ENCODE assay signal across 8 cellular contexts in genomic region chr4:87011340-87012034, GRCh38.
A peak's percentile ranks its signal among the peaks of the same experiment; 100 is the strongest.
DNase-seq lines count a peak whose midpoint lies in the region; ATAC-seq, FAIRE-seq and TF ChIP-seq lines count a peak whose summit lies in the region.

No MANE protein-coding gene starts in this region.

- H3K4me1 ChIP-seq in Panc1 (ENCODE audit: control insufficient read depth, insufficient read depth, low read length) (peaks cover 51% of the 10 kb centered on the region), esophagus squamous epithelium (peaks cover 19 to 88% (median 55%) of the 10 kb centered on the region in 3 donors)
- H3K4me1 ChIP-seq in effector memory CD4-positive, alpha-beta T cell (ENCODE audit: control insufficient read depth, insufficient read depth, low read length, poor library complexity, severe bottlenecking) = peaks cover 9% of the 10 kb centered on the region

- no TSS peak for BruUV-seq in Panc1 (replicated peaks; lab: Mats Ljungman, UMichigan)

- H3K27ac ChIP-seq in Panc1 (ENCODE audit: low read length) (no peak overlapping the region), esophagus squamous epithelium (peak overlapping the region; percentile 38 to 73 (median 64))
- H3K27ac ChIP-seq in effector memory CD4-positive, alpha-beta T cell (ENCODE audit: insufficient read depth, low read length, poor library complexity, severe bottlenecking) = no peak overlapping the region

- POLR2A ChIA-PET in Panc1 (lab: Charles Lee) = interaction anchor here (0.6 to 1.0 kb wide), 3 partner anchors 14 to 67 kb away, joined by 3 to 7 read pairs (median 4); no protein-coding TSS in a partner anchor

- no peak overlapping the region for H3K4me3 ChIP-seq in Panc1 (ENCODE audit: low read depth in 2 of 2, low read length in 2 of 2)
- H3K4me3 ChIP-seq in esophagus squamous epithelium = no peak overlapping the region
- H3K4me3 ChIP-seq in effector memory CD4-positive, alpha-beta T cell (ENCODE audit: insufficient read depth, low read depth, low read length, poor library complexity, severe bottlenecking) = no peak overlapping the region

- FAIRE-seq in GM19239 (lab: Jason Lieb, UNC) = peak; percentile 51

- DNase-seq in GM19239 (ENCODE audit: insufficient read length, low spot score) (no peak), Panc1 (ENCODE audit: low read depth, low spot score) (peak; percentile 59), esophagus squamous epithelium (lab: John Stamatoyannopoulos, UW) (no peak), renal cortical epithelial cell (ENCODE audit: low read depth) (peak; percentile 98), 8988T (no peak)
- no peak for DNase-seq in effector memory CD4-positive, alpha-beta T cell

- CTCF ChIA-PET in Panc1 (lab: Charles Lee) = no interaction called here

- intact Hi-C loops in Panc1 (cut with micrococcal nuclease; ENCODE audit: unreplicated experiment) (no loop called here), esophagus squamous epithelium (cut with DNase I) (no loop called here)

- no peaks in the 10 kb centered on the region for H3K27me3 ChIP-seq in Panc1 (ENCODE audit: control insufficient read depth, insufficient read depth, low read length)
- H3K27me3 ChIP-seq in esophagus squamous epithelium = no peaks in the 10 kb centered on the region
- H3K27me3 ChIP-seq in effector memory CD4-positive, alpha-beta T cell (replicated peaks; ENCODE audit: control insufficient read depth, insufficient read depth, low read length, poor library complexity, severe bottlenecking) = no peaks in the 10 kb centered on the region

- no peak; the same call in 1 of the 2 replicates for ATAC-seq in Panc1
- ATAC-seq in HG02981 (IDR thresholded peaks at IDR 0.05; ENCODE audit: unreplicated experiment) = no peak
- ATAC-seq in HG02870 (IDR thresholded peaks at IDR 0.05; ENCODE audit: unreplicated experiment) = no peak

- WGBS in esophagus squamous epithelium, 2 donors = 30 to 49% methylated on average over 5 of the region's 5 CpGs

- H3K9me3 ChIP-seq in Panc1 (ENCODE audit: control insufficient read depth, insufficient read depth, low read depth, low read length) (no peaks in the 10 kb centered on the region), esophagus squamous epithelium (no peaks in the 10 kb centered on the region)
- H3K9me3 ChIP-seq in effector memory CD4-positive, alpha-beta T cell (ENCODE audit: control insufficient read depth, low read length) = no peaks in the 10 kb centered on the region

- TF ChIP-seq CTCF in Panc1 (IDR thresholded peaks at IDR 0.05) (no peak), esophagus squamous epithelium (IDR thresholded peaks at IDR 0.05) (no peak)

- H3K36me3 ChIP-seq in Panc1 (ENCODE audit: control insufficient read depth, insufficient read depth, low read length) (no peaks in the 10 kb centered on the region; the same call in 1 of the 2 replicates), esophagus squamous epithelium (no peaks in the 10 kb centered on the region)
- no peaks in the 10 kb centered on the region for H3K36me3 ChIP-seq in effector memory CD4-positive, alpha-beta T cell (ENCODE audit: control insufficient read depth, insufficient read depth, low read length)

- TF ChIP-seq POLR2A in esophagus squamous epithelium (IDR thresholded peaks at IDR 0.05) = no peak

- in situ Hi-C loops in Panc1 (cut with HindIII; ENCODE audit: low pct_unique_long_range_greater_than_20kb, low sequenced_read_pairs) = no loop called here

Comparison
In these comparisons a context has a peak if more than half of its experiments do, and no peak if none do; other contexts are left out.
1. DNase-seq: peak in Panc1 (single experiment) and renal cortical epithelial cell (single experiment); none in GM19239 (single experiment), esophagus squamous epithelium (single experiment), effector memory CD4-positive, alpha-beta T cell (0 of 3) and 8988T (single experiment).
2. H3K27ac ChIP-seq: peak in esophagus squamous epithelium (4 of 4); none in Panc1 (single experiment) and effector memory CD4-positive, alpha-beta T cell (single experiment).